Comparison of ENCODE assay signal across 1 cellular context in the genomic region with DNA sequence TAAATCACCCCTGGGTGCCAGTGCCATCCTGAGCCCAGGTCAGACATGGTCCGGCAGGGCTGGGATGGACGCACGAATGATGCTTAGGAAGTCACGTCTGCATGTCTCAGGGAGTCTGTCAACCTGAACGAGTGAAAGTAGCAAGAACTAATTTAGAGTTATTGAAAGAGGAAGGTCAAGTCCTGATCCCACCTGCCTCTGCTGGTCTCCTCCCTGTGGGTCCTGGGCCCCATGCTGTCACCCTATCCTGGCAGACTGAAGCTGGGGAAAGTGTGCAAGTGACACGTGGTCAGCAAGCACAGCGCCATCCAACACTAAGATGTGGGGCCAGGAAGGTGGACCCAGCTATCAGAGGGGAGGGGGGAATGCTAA.
TF ChIP-seq lines count a peak whose summit lies in the region.

No MANE protein-coding gene starts in this region.

TF ChIP-seq in GM12878, 131 proteins besides CTCF, POLR2A, EP300 and RAD21 (continued from another document):
- TF ChIP-seq, protein P1, sequence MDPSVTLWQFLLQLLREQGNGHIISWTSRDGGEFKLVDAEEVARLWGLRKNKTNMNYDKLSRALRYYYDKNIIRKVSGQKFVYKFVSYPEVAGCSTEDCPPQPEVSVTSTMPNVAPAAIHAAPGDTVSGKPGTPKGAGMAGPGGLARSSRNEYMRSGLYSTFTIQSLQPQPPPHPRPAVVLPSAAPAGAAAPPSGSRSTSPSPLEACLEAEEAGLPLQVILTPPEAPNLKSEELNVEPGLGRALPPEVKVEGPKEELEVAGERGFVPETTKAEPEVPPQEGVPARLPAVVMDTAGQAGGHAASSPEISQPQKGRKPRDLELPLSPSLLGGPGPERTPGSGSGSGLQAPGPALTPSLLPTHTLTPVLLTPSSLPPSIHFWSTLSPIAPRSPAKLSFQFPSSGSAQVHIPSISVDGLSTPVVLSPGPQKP (IDR thresholded peaks at IDR 0.05; ENCODE audit: low read depth, low read length) = no peak
- TF ChIP-seq RB1 (IDR thresholded peaks at IDR 0.05; ENCODE audit: borderline replicate concordance) (no peak), MEF2B (IDR thresholded peaks at IDR 0.05; ENCODE audit: partially characterized antibody, poor library complexity, severe bottlenecking) (peak; percentile 75), GATAD2B (conservative IDR thresholded peaks at IDR 0.05; ENCODE audit: low read depth) (peak; percentile 20; the same call in 1 of the 2 replicates)
